Comparison of ENCODE assay signal across 3 cellular contexts in genomic region chr16:89733792-89734191, GRCh38.
TF ChIP-seq lines count a peak whose summit lies in the region.

No MANE protein-coding gene starts in this region.

TF ChIP-seq in HCT116, 20 proteins besides CTCF, POLR2A, EP300 and RAD21:
- TF ChIP-seq ELF1 (IDR thresholded peaks at IDR 0.05; ENCODE audit: borderline replicate concordance, low read depth) (no peak), JUND (IDR thresholded peaks at IDR 0.05) (no peak), EGR1 (IDR thresholded peaks at IDR 0.05; ENCODE audit: low read depth) (no peak), EZH2 (IDR thresholded peaks at IDR 0.05) (no peak), ATF3 (IDR thresholded peaks at IDR 0.05) (no peak), REST (IDR thresholded peaks at IDR 0.05; ENCODE audit: low read depth) (no peak), POLR2AphosphoS5 (IDR thresholded peaks at IDR 0.05; ENCODE audit: low read depth, low read length) (peak; percentile 30; the same call in 1 of the 2 replicates)

TF ChIP-seq in PFSK-1, 5 proteins besides CTCF, POLR2A, EP300 and RAD21:
- TF ChIP-seq POLR2AphosphoS5 (IDR thresholded peaks at IDR 0.05; ENCODE audit: low read depth, low read length): peak; percentile 20; the same call in 1 of the 2 replicates
- TF ChIP-seq TAF1 (IDR thresholded peaks at IDR 0.05; ENCODE audit: borderline replicate concordance, insufficient read depth, low read length): no peak

TF ChIP-seq in K562, 482 proteins besides CTCF, POLR2A, EP300 and RAD21:
- TF ChIP-seq PYGO2 (tag; IDR thresholded peaks at IDR 0.05): no peak
- peak; percentile 75 for TF ChIP-seq POLR2G (IDR thresholded peaks at IDR 0.05; ENCODE audit: low read depth, low read length)
- TF ChIP-seq HNRNPL (IDR thresholded peaks at IDR 0.05; ENCODE audit: low read depth, low read length): 0 out of 2 replicates have a peak, but pooled peaks have one; percentile 22
- TF ChIP-seq THAP7 (CRISPR knock-in tag; IDR thresholded peaks at IDR 0.05): no peak
- peak; percentile 32; the same call in 1 of the 2 replicates for TF ChIP-seq ZBTB33 (CRISPR knock-in tag; IDR thresholded peaks at IDR 0.05)
- TF ChIP-seq ZKSCAN1 (IDR thresholded peaks at IDR 0.05; ENCODE audit: low read depth, low read length): no peak
- TF ChIP-seq, protein P1, sequence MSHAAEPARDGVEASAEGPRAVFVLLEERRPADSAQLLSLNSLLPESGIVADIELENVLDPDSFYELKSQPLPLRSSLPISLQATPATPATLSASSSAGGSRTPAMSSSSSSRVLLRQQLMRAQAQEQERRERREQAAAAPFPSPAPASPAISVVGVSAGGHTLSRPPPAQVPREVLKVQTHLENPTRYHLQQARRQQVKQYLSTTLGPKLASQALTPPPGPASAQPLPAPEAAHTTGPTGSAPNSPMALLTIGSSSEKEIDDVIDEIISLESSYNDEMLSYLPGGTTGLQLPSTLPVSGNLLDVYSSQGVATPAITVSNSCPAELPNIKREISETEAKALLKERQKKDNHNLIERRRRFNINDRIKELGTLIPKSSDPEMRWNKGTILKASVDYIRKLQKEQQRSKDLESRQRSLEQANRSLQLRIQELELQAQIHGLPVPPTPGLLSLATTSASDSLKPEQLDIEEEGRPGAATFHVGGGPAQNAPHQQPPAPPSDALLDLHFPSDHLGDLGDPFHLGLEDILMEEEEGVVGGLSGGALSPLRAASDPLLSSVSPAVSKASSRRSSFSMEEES (CRISPR knock-in tag; IDR thresholded peaks at IDR 0.05): no peak
- TF ChIP-seq POLR2B (IDR thresholded peaks at IDR 0.05; ENCODE audit: low read depth, partially characterized antibody): peak; percentile 16
- no peak for TF ChIP-seq ZKSCAN3 (CRISPR knock-in tag; IDR thresholded peaks at IDR 0.05)
- TF ChIP-seq ZNF395 (CRISPR knock-in tag; IDR thresholded peaks at IDR 0.05): no peak
- TF ChIP-seq RBM22 (IDR thresholded peaks at IDR 0.05; ENCODE audit: low read depth, low read length, poor library complexity, severe bottlenecking): peak; percentile 66
- peak; percentile 54; the same call in 1 of the 2 replicates for TF ChIP-seq RBFOX2 (IDR thresholded peaks at IDR 0.05; ENCODE audit: low read depth, low read length)
